Comparison of ENCODE assay signal across 1 cellular context in the genomic region with DNA sequence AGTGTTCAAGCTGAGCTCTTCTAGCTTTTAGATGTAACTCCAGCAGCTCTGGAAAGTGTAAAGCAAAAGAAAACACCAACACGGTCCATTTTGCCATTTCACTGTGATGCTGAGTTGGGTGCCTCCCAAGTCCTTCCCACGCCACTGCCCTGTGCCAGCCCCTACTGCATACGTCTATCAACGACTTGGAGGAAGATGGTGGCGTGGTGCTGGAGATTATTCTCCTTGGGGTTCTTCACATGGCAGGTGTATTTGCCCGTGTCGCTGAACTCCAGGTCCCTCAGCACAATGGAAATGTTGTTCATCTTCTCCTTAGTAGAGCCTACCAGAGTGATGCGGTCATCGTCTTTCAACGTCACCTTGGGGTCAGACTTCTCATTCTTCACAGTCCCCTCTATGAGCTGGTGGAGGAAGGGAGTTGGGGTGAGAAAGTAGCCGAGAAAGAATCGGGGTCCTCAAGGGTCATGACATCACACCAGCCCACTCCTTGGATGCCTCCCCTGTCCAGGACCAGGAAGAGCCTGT.
TF ChIP-seq lines count a peak whose summit lies in the region.

No MANE protein-coding gene starts in this region.

TF ChIP-seq in H1, 55 proteins besides CTCF, POLR2A, EP300 and RAD21:
- no peak for TF ChIP-seq CBX5 (IDR thresholded peaks at IDR 0.05; ENCODE audit: low read depth, low read length)
- no peak for TF ChIP-seq YY1 (IDR thresholded peaks at IDR 0.05; ENCODE audit: low read depth, low read length)
- no peak for TF ChIP-seq CBX8 (IDR thresholded peaks at IDR 0.05; ENCODE audit: borderline replicate concordance, low read depth, low read length)
- TF ChIP-seq MAX (IDR thresholded peaks at IDR 0.05) = no peak
- no peak for TF ChIP-seq POU5F1 (IDR thresholded peaks at IDR 0.05; ENCODE audit: low read depth, low read length)
- TF ChIP-seq, protein P1, sequence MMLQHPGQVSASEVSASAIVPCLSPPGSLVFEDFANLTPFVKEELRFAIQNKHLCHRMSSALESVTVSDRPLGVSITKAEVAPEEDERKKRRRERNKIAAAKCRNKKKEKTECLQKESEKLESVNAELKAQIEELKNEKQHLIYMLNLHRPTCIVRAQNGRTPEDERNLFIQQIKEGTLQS (IDR thresholded peaks at IDR 0.05; ENCODE audit: insufficient read depth, low read depth, low read length) = no peak
- no peak for TF ChIP-seq RFX5 (IDR thresholded peaks at IDR 0.05; ENCODE audit: borderline replicate concordance, low read depth, low read length)
- TF ChIP-seq CHD1 (IDR thresholded peaks at IDR 0.05; ENCODE audit: low read depth, low read length) = no peak
- TF ChIP-seq, protein P2, sequence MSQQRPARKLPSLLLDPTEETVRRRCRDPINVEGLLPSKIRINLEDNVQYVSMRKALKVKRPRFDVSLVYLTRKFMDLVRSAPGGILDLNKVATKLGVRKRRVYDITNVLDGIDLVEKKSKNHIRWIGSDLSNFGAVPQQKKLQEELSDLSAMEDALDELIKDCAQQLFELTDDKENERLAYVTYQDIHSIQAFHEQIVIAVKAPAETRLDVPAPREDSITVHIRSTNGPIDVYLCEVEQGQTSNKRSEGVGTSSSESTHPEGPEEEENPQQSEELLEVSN (IDR thresholded peaks at IDR 0.05) = no peak
- TF ChIP-seq PHF8 (conservative IDR thresholded peaks at IDR 0.05; ENCODE audit: low read depth, low read length) = no peak
- TF ChIP-seq KDM5A (IDR thresholded peaks at IDR 0.05; ENCODE audit: low read length) = no peak
- no peak for TF ChIP-seq EZH2 (IDR thresholded peaks at IDR 0.05; ENCODE audit: low read depth, low read length, severe bottlenecking)
- TF ChIP-seq RXRA (IDR thresholded peaks at IDR 0.05; ENCODE audit: insufficient read depth, low read depth, low read length) = no peak
- no peak for TF ChIP-seq SP4 (IDR thresholded peaks at IDR 0.05; ENCODE audit: low read length)
- no peak for TF ChIP-seq BCL11A (IDR thresholded peaks at IDR 0.05; ENCODE audit: low read depth in 2 of 2, low read length in 2 of 2)
- TF ChIP-seq CREB1 (IDR thresholded peaks at IDR 0.05) = no peak
- no peak for TF ChIP-seq ZNF274 (IDR thresholded peaks at IDR 0.05; ENCODE audit: borderline replicate concordance, extremely low read depth, low read length)
TF ChIP-seq in H1: peak in this region for 0.
